ENCODE assay signal across 23 cellular contexts in genomic region chr1:92425617-92426016, GRCh38.
"Had no signal": no experiment of that assay in that cellular context is flagged by ENCODE, and none has a peak within 500 bp of the region (broad histone marks: within the 10 kb centered on the region; RNA-seq: fewer than 3 reads in every experiment).

No MANE protein-coding gene starts in this region.

- H3K27ac ChIP-seq: left ventricle myocardium inferior, thoracic aorta, vagina had no signal

- H3K9me3 ChIP-seq: left ventricle myocardium inferior, thoracic aorta, vagina had no signal

- H3K36me3 ChIP-seq: left ventricle myocardium inferior, thoracic aorta, vagina had no signal

- H3K4me1 Mint-ChIP-seq: activated B cell treated with CpG ODN at 0.5 μM for 24 hours; activated naive CD8-positive, alpha-beta T cell treated with anti-CD3 and anti-CD28 coated beads for 36 hours; mesothelial cell of epicardium had no signal

- H3K9me3 Mint-ChIP-seq: activated naive CD8-positive, alpha-beta T cell treated with anti-CD3 and anti-CD28 coated beads for 36 hours; activated T-cell treated with anti-CD3 and anti-CD28 coated beads, Interleukin-2, amount 50 U/mL, for 4 hours; activated T-helper 2 cell treated with anti-CD3 and anti-CD28 coated beads, Interferon-gamma antibody, Interleukin-2, Interleukin-4, amounts not matched to agents 10 μg/mL and 5 μg/mL and 100 μg/mL, durations not matched to agents 14 hours and 24 hours and 36 hours; mesothelial cell of epicardium; type B pancreatic cell had no signal

- H3K4me1 ChIP-seq: left ventricle myocardium inferior, vagina had no signal

- H3K4me3 Mint-ChIP-seq: activated B cell treated with CpG ODN at 0.5 μM for 24 hours; activated naive CD8-positive, alpha-beta T cell treated with anti-CD3 and anti-CD28 coated beads for 36 hours; activated T-cell treated with anti-CD3 and anti-CD28 coated beads, Interleukin-2, amount 50 U/mL, for 4 hours; mesothelial cell of epicardium; naive thymus-derived CD8-positive, alpha-beta T cell; type B pancreatic cell had no signal

- H3K27ac Mint-ChIP-seq: activated B cell treated with CpG ODN at 0.5 μM for 24 hours; activated naive CD8-positive, alpha-beta T cell treated with anti-CD3 and anti-CD28 coated beads for 36 hours; activated T-helper 2 cell treated with anti-CD3 and anti-CD28 coated beads, Interferon-gamma antibody, Interleukin-2, Interleukin-4, amounts not matched to agents 10 μg/mL and 5 μg/mL and 100 μg/mL, durations not matched to agents 14 hours and 24 hours and 36 hours; mesothelial cell of epicardium; type B pancreatic cell had no signal

- H3K27me3 ChIP-seq: vagina had no signal

- H3K36me3 Mint-ChIP-seq: activated naive CD8-positive, alpha-beta T cell treated with anti-CD3 and anti-CD28 coated beads for 36 hours; mesothelial cell of epicardium; naive thymus-derived CD8-positive, alpha-beta T cell; type B pancreatic cell had no signal

- FAIRE-seq: astrocyte, colon, TTC549 had no signal

- H3K27me3 Mint-ChIP-seq: activated naive CD8-positive, alpha-beta T cell treated with anti-CD3 and anti-CD28 coated beads for 36 hours; naive thymus-derived CD8-positive, alpha-beta T cell; type B pancreatic cell had no signal

- DNase-seq: activated B cell treated with CpG ODN at 0.5 μM for 24 hours; activated CD4-positive, alpha-beta T cell treated with anti-CD3 and anti-CD28 coated beads for 4 hours; activated CD4-positive, alpha-beta T cell treated with anti-CD3 and anti-CD28 coated beads, Interleukin-2, amount 50 U/mL, for 48 hours; activated CD8-positive, alpha-beta memory T cell treated with anti-CD3 and anti-CD28 coated beads, Interleukin-2, amount 50 U/mL, for 48 hours; activated naive CD4-positive, alpha-beta T cell; activated naive CD8-positive, alpha-beta T cell treated with anti-CD3 and anti-CD28 coated beads for 36 hours; activated T-cell treated with anti-CD3 and anti-CD28 coated beads, Interleukin-2, amount 50 U/mL, for 4 hours; central memory CD4-positive, alpha-beta T cell; effector memory CD4-positive, alpha-beta T cell; foreskin melanocyte; left ventricle myocardium inferior; naive thymus-derived CD8-positive, alpha-beta T cell; stimulated activated CD4-positive, alpha-beta T cell treated with anti-CD3 and anti-CD28 coated beads, Interleukin-2, amount 100 ng/mL, for 48 hours; stimulated activated CD8-positive, alpha-beta memory T cell treated with anti-CD3 and anti-CD28 coated beads, Interleukin-4, amount 100 ng/mL, for 48 hours; stimulated activated naive CD4-positive, alpha-beta T cell had no signal

- H3K4me3 ChIP-seq: left ventricle myocardium inferior, thoracic aorta, vagina had no signal
